In the genomic region with DNA sequence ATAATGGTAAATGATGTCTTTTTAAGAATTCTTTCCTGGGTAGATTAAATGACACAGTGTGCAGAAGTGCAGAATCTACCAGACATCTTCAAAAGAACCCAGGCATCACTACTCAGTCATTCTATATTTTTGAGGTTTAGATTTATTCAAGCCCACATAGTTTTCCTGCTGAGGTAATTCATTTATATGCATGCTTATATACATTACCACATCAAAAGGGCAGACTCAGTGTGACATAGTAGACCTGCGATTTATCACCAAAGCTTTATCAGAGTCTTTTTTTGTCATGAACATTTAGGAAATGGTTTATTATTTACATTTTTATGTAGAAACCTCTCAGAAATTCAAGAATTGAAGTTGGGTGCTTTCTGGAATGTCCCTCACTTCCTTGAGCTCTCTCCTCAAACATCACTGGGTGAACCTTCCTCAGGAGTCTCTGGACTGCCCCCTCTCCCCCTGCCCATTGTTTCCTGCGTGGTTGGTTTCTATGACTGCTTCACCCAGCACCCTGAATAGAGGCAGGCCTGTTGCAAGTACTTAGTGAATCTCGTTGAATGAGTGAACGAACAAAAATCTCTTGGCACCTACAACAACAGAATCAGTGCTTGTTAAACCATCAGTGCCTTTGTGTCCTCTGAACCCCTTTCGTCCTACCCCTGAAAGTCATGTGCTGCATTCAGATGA, we compare ENCODE assay signal across 18 cellular contexts. TPM values are rescaled to one million over a fixed set of nuclear protein-coding genes. Genes with fewer than 3 reads are reported as not detected.
DNase-seq lines count a peak whose midpoint lies in the region; ATAC-seq and TF ChIP-seq lines count a peak whose summit lies in the region.
"Had no signal": no experiment of that assay in that cellular context is flagged by ENCODE, and none has a peak within 500 bp of the region (broad histone marks: within the 10 kb centered on the region; RNA-seq: fewer than 3 reads in every experiment).

No MANE protein-coding gene starts in this region.

- H3F3A ChIP-seq in PC-3 (ENCODE audit: low read length, unreplicated experiment), result no peaks in the 10 kb centered on the region

- peak overlapping the region in 1 of 3 experiments; percentile 12 for H3K4me3 Mint-ChIP-seq in nephron
- H3K4me3 Mint-ChIP-seq: CD14-positive monocyte had no signal

- no peak overlapping the region for H3K4me3 ChIP-seq in Jurkat, Clone E6-1 (ENCODE audit: low read length)
- H3K4me3 ChIP-seq in esophagus muscularis mucosa, result no peak overlapping the region
- H3K4me3 ChIP-seq in PC-3 (ENCODE audit: low read length), result no peak overlapping the region
- H3K4me3 ChIP-seq: A549 had no signal

- H3K36me3 ChIP-seq in esophagus muscularis mucosa, result no peaks in the 10 kb centered on the region
- no peaks in the 10 kb centered on the region for H3K36me3 ChIP-seq in PC-3 (ENCODE audit: low read depth, low read length)

- no TSS peak for BruUV-seq in PC-3 (replicated peaks; lab: Mats Ljungman, UMichigan)

- ATAC-seq in PC-3 (no peak), HG03439 (IDR thresholded peaks at IDR 0.05; ENCODE audit: unreplicated experiment) (no peak)
- ATAC-seq: A549 had no signal

- H3K79me2 ChIP-seq in PC-3 (ENCODE audit: low read length), result no peaks in the 10 kb centered on the region

- no peak overlapping the region for H3K4me2 ChIP-seq in PC-3 (ENCODE audit: low read length)
- H3K4me2 ChIP-seq: A549 had no signal

- H3K27me3 ChIP-seq in esophagus muscularis mucosa (peaks cover 0 to 16% (median 0%) of the 10 kb centered on the region in 4 donors), PC-3 (ENCODE audit: low read length) (no peaks in the 10 kb centered on the region)

- no peak for TF ChIP-seq EP300 in esophagus muscularis mucosa (IDR thresholded peaks at IDR 0.05)

- POLR2A ChIA-PET in PC-3 (lab: Charles Lee; ENCODE audit: unreplicated experiment), result no interaction called here

- 44% methylated on average over 5 of the region's 5 CpGs for WGBS in esophagus muscularis mucosa

- peaks cover 14% of the 10 kb centered on the region for H3K27me3 Mint-ChIP-seq in nephron (ENCODE audit: low read depth)

- intact Hi-C loops in esophagus muscularis mucosa (cut with DNase I), result no loop called here
- intact Hi-C loops in PC-3 (cut with micrococcal nuclease), result no loop called here

- no peaks in the 10 kb centered on the region for H4K20me1 ChIP-seq in PC-3 (ENCODE audit: low read length)

- no peaks in the 10 kb centered on the region for H3K9me3 ChIP-seq in esophagus muscularis mucosa
- no peaks in the 10 kb centered on the region for H3K9me3 ChIP-seq in PC-3 (ENCODE audit: low read length)
- H3K9me3 ChIP-seq: A549, Caco-2 had no signal

- peak overlapping the region; percentile 57 to 90 (median 68) for H3K27ac Mint-ChIP-seq in nephron
- H3K27ac Mint-ChIP-seq: CD14-positive monocyte had no signal

- no peak for TF ChIP-seq POLR2A in esophagus muscularis mucosa (IDR thresholded peaks at IDR 0.05; ENCODE audit: low read depth)

- no peak overlapping the region for H3K9ac ChIP-seq in PC-3 (ENCODE audit: low read length)

- CTCF ChIA-PET in PC-3 (lab: Charles Lee), result no interaction called here

- H3K4me1 ChIP-seq in esophagus muscularis mucosa (no peaks in the 10 kb centered on the region), PC-3 (ENCODE audit: insufficient read depth, low read length) (no peaks in the 10 kb centered on the region)

- no peak for TF ChIP-seq CTCF in esophagus muscularis mucosa (IDR thresholded peaks at IDR 0.05)
- TF ChIP-seq CTCF in nephron (IDR thresholded peaks at IDR 0.05; ENCODE audit: unreplicated experiment in 3 of 3), result no peak
- TF ChIP-seq CTCF in PC-3 (conservative IDR thresholded peaks at IDR 0.05; ENCODE audit: low read depth, low read length), result no peak

- no peaks in the 10 kb centered on the region for H3K9me2 ChIP-seq in PC-3 (replicated peaks; ENCODE audit: low read length)

- DNase-seq in ELR (ENCODE audit: low read depth), result peak; percentile 42
- peak; percentile 45 for DNase-seq in Jurkat, Clone E6-1 (ENCODE audit: low read depth, low spot score)
- DNase-seq in esophagus muscularis mucosa (ENCODE audit: extremely low spot score), result peak; percentile 74
- DNase-seq in PC-3, result no peak
- no peak for DNase-seq in COLO829 (ENCODE audit: low spot score)
- no peak for DNase-seq in activated naive CD4-positive, alpha-beta T cell treated with Interleukin-2 at 50 U/mL for 16 hours
- DNase-seq: Caco-2, Kasumi-1, NCI-H1105 treated with DMSO at 0.1 percent for 48 hours, NCI-H187 treated with DMSO at 0.1 percent for 48 hours, NCI-H2171 treated with DMSO at 0.1 percent for 48 hours, NCI-H82, SIG-M5 had no signal

- H3K27ac ChIP-seq in esophagus muscularis mucosa (replicated peaks in 1 of 4) (no peak overlapping the region), PC-3 (ENCODE audit: low read length) (no peak overlapping the region)
- H3K27ac ChIP-seq: A549 had no signal

- H3K9me3 Mint-ChIP-seq in nephron, result no peaks in the 10 kb centered on the region

- peaks cover 8% of the 10 kb centered on the region for H3K36me3 Mint-ChIP-seq in nephron (ENCODE audit: low read depth)
- H3K36me3 Mint-ChIP-seq: CD14-positive monocyte had no signal

- no peak overlapping the region for H2AFZ ChIP-seq in PC-3 (ENCODE audit: low read length)

- peaks cover 43% of the 10 kb centered on the region for H3K4me1 Mint-ChIP-seq in nephron
- H3K4me1 Mint-ChIP-seq: CD14-positive monocyte had no signal

RNA-seq across cellular contexts. Expression of a gene that starts 42.5 kb away (rescaled TPM):
- not detected for polyA plus RNA-seq in Jurkat, Clone E6-1 (2012; ENCODE audit: insufficient read depth, insufficient read length)
- 1 to 10 TPM in 1 of 4 donors, under 1 TPM in 2, not detected in 1; 0.42 to 1.1 (median 0.50) TPM for total RNA-seq in esophagus muscularis mucosa
- total RNA-seq in PC-3 (2014; rRNA removed), result 1.7 and 2.0 TPM in 2 replicates
- total RNA-seq: NCI-H460 had no signal
- polyA plus RNA-seq: CD14-positive monocyte had no signal

Comparison
In these comparisons a context has a peak if more than half of its experiments do, and no peak if none do; other contexts are left out.
1. DNase-seq: peak in ELR (single experiment), Jurkat, Clone E6-1 (single experiment) and esophagus muscularis mucosa (single experiment); none in PC-3 (single experiment), COLO829 (single experiment) and activated naive CD4-positive, alpha-beta T cell treated with Interleukin-2 at 50 U/mL for 16 hours (single experiment).